In the genomic region with DNA sequence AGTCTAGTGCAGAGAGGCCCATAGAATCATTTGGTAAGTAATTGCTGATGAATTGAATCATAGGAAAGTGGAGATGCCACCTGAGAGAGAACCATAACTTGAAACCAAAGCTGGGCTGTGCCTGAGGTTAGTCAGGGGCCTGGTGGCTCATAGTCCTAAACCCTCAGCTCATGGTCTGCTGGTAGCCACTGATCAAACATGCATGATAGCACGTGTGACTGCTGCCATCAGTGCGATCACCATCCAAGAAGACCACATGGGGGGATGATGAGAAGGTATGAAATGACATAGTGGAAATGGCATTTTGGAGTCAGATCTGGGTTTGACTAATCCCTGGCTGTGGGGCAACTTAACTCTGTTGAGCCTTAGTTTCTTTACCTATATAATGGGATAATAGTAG, we compare ENCODE assay signal across 17 cellular contexts.
DNase-seq lines count a peak whose midpoint lies in the region; ATAC-seq, FAIRE-seq and TF ChIP-seq lines count a peak whose summit lies in the region.
"Had no signal": no experiment of that assay in that cellular context is flagged by ENCODE, and none has a peak within 500 bp of the region (broad histone marks: within the 10 kb centered on the region; RNA-seq: fewer than 3 reads in every experiment).

No MANE protein-coding gene starts in this region.

- no peaks in the 10 kb centered on the region for H3K36me3 Mint-ChIP-seq in astrocyte (ENCODE audit: low read depth, unreplicated experiment)
- H3K36me3 Mint-ChIP-seq in T-helper 2 cell treated with Interferon-gamma antibody and Interleukin-4, amounts not matched to agents 5 μg/mL and 100 μg/mL, for 36 hours (ENCODE audit: low read depth), result no peaks in the 10 kb centered on the region
- H3K36me3 Mint-ChIP-seq: activated naive CD8-positive, alpha-beta T cell treated with anti-CD3 and anti-CD28 coated beads, Interleukin-2, amount 10 ng/mL, durations not matched to agents 7 days and 5 days; natural killer cell treated with Interleukin-12 subunit alpha and Interleukin-12 subunit beta and Interleukin-15 and Interleukin-18, amount 100 ng/mL, for 72 hours had no signal

- H2BK5ac ChIP-seq in mesendoderm (ENCODE audit: low read length), result no peak overlapping the region

- TF ChIP-seq CTCF in left ventricle myocardium inferior (IDR thresholded peaks at IDR 0.05; ENCODE audit: borderline replicate concordance) (no peak), astrocyte (IDR thresholded peaks at IDR 0.05; ENCODE audit: insufficient read depth, low read depth, low read length) (no peak), transverse colon (IDR thresholded peaks at IDR 0.05) (no peak)

- peak overlapping the region; percentile 89 for H3K27ac ChIP-seq in left ventricle myocardium inferior (replicated peaks)
- H3K27ac ChIP-seq in astrocyte (ENCODE audit: low read depth, low read length), result peak overlapping the region; percentile 81
- no peak overlapping the region for H3K27ac ChIP-seq in mesendoderm (ENCODE audit: low read depth, low read length)
- H3K27ac ChIP-seq in transverse colon, result peak overlapping the region; percentile 66 to 82 (median 75)
- H3K27ac ChIP-seq: psoas muscle had no signal

- H3K4me3 ChIP-seq in left ventricle myocardium inferior, result no peak overlapping the region
- H3K4me3 ChIP-seq in astrocyte (ENCODE audit: insufficient read depth, low read depth, low read length), result no peak overlapping the region
- no peak overlapping the region for H3K4me3 ChIP-seq in mesendoderm (ENCODE audit: low read length)
- no peak overlapping the region for H3K4me3 ChIP-seq in transverse colon
- H3K4me3 ChIP-seq: psoas muscle had no signal

- no peak for TF ChIP-seq POLR2A in transverse colon (IDR thresholded peaks at IDR 0.05)

- H3K4ac ChIP-seq in mesendoderm (ENCODE audit: low read depth, low read length), result no peak overlapping the region

- H3K79me2 ChIP-seq in astrocyte (ENCODE audit: insufficient read depth, low read length) (no peaks in the 10 kb centered on the region), mesendoderm (ENCODE audit: control insufficient read depth, insufficient read depth, low read length) (no peaks in the 10 kb centered on the region)

- H3K27ac Mint-ChIP-seq in astrocyte (ENCODE audit: unreplicated experiment), result no peak overlapping the region
- no peak overlapping the region for H3K27ac Mint-ChIP-seq in T-helper 2 cell treated with Interferon-gamma antibody and Interleukin-4, amounts not matched to agents 5 μg/mL and 100 μg/mL, for 36 hours
- H3K27ac Mint-ChIP-seq: activated naive CD8-positive, alpha-beta T cell treated with anti-CD3 and anti-CD28 coated beads, Interleukin-2, amount 10 ng/mL, durations not matched to agents 7 days and 5 days; activated T-cell treated with anti-CD3 and anti-CD28 coated beads, Interleukin-2, amount 50 U/mL, for 24 hours; natural killer cell treated with Interleukin-12 subunit alpha and Interleukin-12 subunit beta and Interleukin-15 and Interleukin-18, amount 100 ng/mL, for 72 hours had no signal

- no peak overlapping the region for H4K8ac ChIP-seq in mesendoderm (ENCODE audit: low read depth, low read length)

- H3K56ac ChIP-seq in mesendoderm (ENCODE audit: low read length), result no peak overlapping the region

- H2AK5ac ChIP-seq in mesendoderm (ENCODE audit: low read length), result no peak overlapping the region

- peaks cover 24% of the 10 kb centered on the region for H3K27me3 Mint-ChIP-seq in astrocyte (ENCODE audit: low read depth, unreplicated experiment)
- H3K27me3 Mint-ChIP-seq in T-helper 2 cell treated with Interferon-gamma antibody and Interleukin-4, amounts not matched to agents 5 μg/mL and 100 μg/mL, for 36 hours (ENCODE audit: low read depth), result no peaks in the 10 kb centered on the region
- H3K27me3 Mint-ChIP-seq: activated naive CD8-positive, alpha-beta T cell treated with anti-CD3 and anti-CD28 coated beads, Interleukin-2, amount 10 ng/mL, durations not matched to agents 7 days and 5 days had no signal

- H3K27me3 ChIP-seq in left ventricle myocardium inferior (ENCODE audit: low read depth) (no peaks in the 10 kb centered on the region), astrocyte (ENCODE audit: insufficient read depth, low read length) (no peaks in the 10 kb centered on the region), mesendoderm (ENCODE audit: insufficient read depth, low read length, poor library complexity) (no peaks in the 10 kb centered on the region), transverse colon (no peaks in the 10 kb centered on the region)

- H3K4me1 Mint-ChIP-seq in astrocyte (ENCODE audit: low read depth, unreplicated experiment), result peaks cover 22% of the 10 kb centered on the region
- H3K4me1 Mint-ChIP-seq in T-helper 2 cell treated with Interferon-gamma antibody and Interleukin-4, amounts not matched to agents 5 μg/mL and 100 μg/mL, for 36 hours (ENCODE audit: low read depth), result peaks cover 2% of the 10 kb centered on the region
- H3K4me1 Mint-ChIP-seq: activated naive CD8-positive, alpha-beta T cell treated with anti-CD3 and anti-CD28 coated beads, Interleukin-2, amount 10 ng/mL, durations not matched to agents 7 days and 5 days had no signal

- H3K9me3 Mint-ChIP-seq in astrocyte (ENCODE audit: unreplicated experiment), result no peaks in the 10 kb centered on the region
- H3K9me3 Mint-ChIP-seq in T-helper 2 cell treated with Interferon-gamma antibody and Interleukin-4, amounts not matched to agents 5 μg/mL and 100 μg/mL, for 36 hours, result no peaks in the 10 kb centered on the region
- H3K9me3 Mint-ChIP-seq: activated naive CD8-positive, alpha-beta T cell treated with anti-CD3 and anti-CD28 coated beads, Interleukin-2, amount 10 ng/mL, durations not matched to agents 7 days and 5 days; activated T-cell treated with anti-CD3 and anti-CD28 coated beads, Interleukin-2, amount 50 U/mL, for 24 hours; H9; natural killer cell treated with Interleukin-12 subunit alpha and Interleukin-12 subunit beta and Interleukin-15 and Interleukin-18, amount 100 ng/mL, for 72 hours had no signal

- no peak overlapping the region for H3K4me3 Mint-ChIP-seq in astrocyte (ENCODE audit: unreplicated experiment)
- no peak overlapping the region for H3K4me3 Mint-ChIP-seq in T-helper 2 cell treated with Interferon-gamma antibody and Interleukin-4, amounts not matched to agents 5 μg/mL and 100 μg/mL, for 36 hours
- H3K4me3 Mint-ChIP-seq: activated naive CD8-positive, alpha-beta T cell treated with anti-CD3 and anti-CD28 coated beads, Interleukin-2, amount 10 ng/mL, durations not matched to agents 7 days and 5 days; activated T-cell treated with anti-CD3 and anti-CD28 coated beads, Interleukin-2, amount 50 U/mL, for 24 hours; H9; natural killer cell treated with Interleukin-12 subunit alpha and Interleukin-12 subunit beta and Interleukin-15 and Interleukin-18, amount 100 ng/mL, for 72 hours had no signal

- H4K5ac ChIP-seq in mesendoderm (ENCODE audit: low read length), result no peak overlapping the region

- H3K23ac ChIP-seq in mesendoderm (ENCODE audit: low read length), result no peak overlapping the region

- H2BK15ac ChIP-seq in mesendoderm (replicated peaks; ENCODE audit: low read depth), result no peak overlapping the region

- H3K9me3 ChIP-seq in left ventricle myocardium inferior (replicated peaks), result no peaks in the 10 kb centered on the region
- H3K9me3 ChIP-seq in astrocyte (ENCODE audit: insufficient read depth, low read depth, low read length), result no peaks in the 10 kb centered on the region
- H3K9me3 ChIP-seq in transverse colon, result no peaks in the 10 kb centered on the region
- H3K9me3 ChIP-seq: psoas muscle had no signal

- H3K4me2 ChIP-seq in astrocyte (ENCODE audit: low read length) (peak overlapping the region; percentile 67), mesendoderm (ENCODE audit: low read length) (no peak overlapping the region)

- no peak for FAIRE-seq in astrocyte (lab: Jason Lieb, UNC)
- FAIRE-seq: GM12892, HTR-8/SVneo had no signal

- H4K20me1 ChIP-seq in astrocyte (ENCODE audit: insufficient read depth, low read length), result no peaks in the 10 kb centered on the region

- peak overlapping the region; percentile 49 for H3K9ac ChIP-seq in astrocyte (ENCODE audit: low read length)
- H3K9ac ChIP-seq in mesendoderm (ENCODE audit: low read length), result no peak overlapping the region

- no CpG with 5 or more reads among the region's 2 CpGs for WGBS in mesendoderm (ENCODE audit: extremely low coverage, insufficient coverage, low lambda C conversion rate)
- WGBS in transverse colon (ENCODE audit: low coverage in 1 of 2), 2 donors, result 87% methylated on average over 2 of the region's 2 CpGs; no CpG with 5 or more reads in 1 of the 2 donors

- H3K79me1 ChIP-seq in mesendoderm (ENCODE audit: low read length), result no peaks in the 10 kb centered on the region

- intact Hi-C loops in left ventricle myocardium inferior (cut with micrococcal nuclease) (no loop called here), left cardiac atrium (cut with DNase I) (no loop called here), transverse colon (cut with DNase I; ENCODE audit: low total_unique reads) (no loop called here)

- DNase-seq in left ventricle myocardium inferior, result no peak
- no peak for DNase-seq in left cardiac atrium
- DNase-seq in astrocyte (ENCODE audit: low read depth), result peak; percentile 52
- peak; percentile 70 for DNase-seq in mesendoderm
- no peak for DNase-seq in transverse colon
- no peak for DNase-seq in T-helper 2 cell treated with Interferon-gamma antibody and Interleukin-4, amounts not matched to agents 5 μg/mL and 100 μg/mL, for 36 hours (ENCODE audit: low spot score)
- DNase-seq: activated CD4-positive, alpha-beta T cell treated with anti-CD3 and anti-CD28 coated beads for 48 hours; activated naive CD8-positive, alpha-beta T cell treated with anti-CD3 and anti-CD28 coated beads, Interleukin-2, amount 10 ng/mL, durations not matched to agents 7 days and 5 days; activated T-cell treated with anti-CD3 and anti-CD28 coated beads, Interleukin-2, amount 50 U/mL, for 24 hours; H9; NCI-H1694 treated with DMSO at 0.1 percent for 48 hours; psoas muscle had no signal

- in situ Hi-C loops in transverse colon (cut with MboI; ENCODE audit: low pct_ligation_motif_present in 1 of 4, low pct_unique_long_range_greater_than_20kb in 1 of 4, low sequenced_read_pairs in 3 of 4), result no loop called here

- no peak overlapping the region for H2AFZ ChIP-seq in astrocyte (ENCODE audit: low read depth, low read length)

- no peak for TF ChIP-seq EP300 in transverse colon (IDR thresholded peaks at IDR 0.05; ENCODE audit: low read depth)

- no peak overlapping the region for H2BK120ac ChIP-seq in mesendoderm (ENCODE audit: low read depth, low read length)

- H3K36me3 ChIP-seq in left ventricle myocardium inferior (no peaks in the 10 kb centered on the region), astrocyte (ENCODE audit: insufficient read depth, low read length) (no peaks in the 10 kb centered on the region), mesendoderm (ENCODE audit: control insufficient read depth, insufficient read depth, low read length) (no peaks in the 10 kb centered on the region), transverse colon (no peaks in the 10 kb centered on the region)

- no peak overlapping the region for H3K18ac ChIP-seq in mesendoderm (ENCODE audit: low read length)

- H3K4me1 ChIP-seq in left ventricle myocardium inferior (peaks cover 100% of the 10 kb centered on the region), astrocyte (ENCODE audit: insufficient read depth, low read length) (peaks cover 32% of the 10 kb centered on the region), mesendoderm (ENCODE audit: control insufficient read depth, low read depth, low read length) (peaks cover 5% of the 10 kb centered on the region), transverse colon (peaks cover 4 to 21% (median 7%) of the 10 kb centered on the region in 4 donors)
- H3K4me1 ChIP-seq: psoas muscle had no signal

- ATAC-seq in left cardiac atrium (no peak), HG03175 (IDR thresholded peaks at IDR 0.05; ENCODE audit: unreplicated experiment) (no peak), GM21529 (IDR thresholded peaks at IDR 0.05; ENCODE audit: unreplicated experiment) (no peak)
- ATAC-seq: natural killer cell treated with Interleukin-12 subunit alpha and Interleukin-12 subunit beta and Interleukin-15 and Interleukin-18, amount 100 ng/mL, for 72 hours; psoas muscle had no signal

Comparison
In these comparisons a context has a peak if more than half of its experiments do, and no peak if none do; other contexts are left out.
1. DNase-seq: peak in astrocyte (single experiment) and mesendoderm (single experiment); none in left ventricle myocardium inferior (single experiment), left cardiac atrium (single experiment), transverse colon (single experiment) and T-helper 2 cell treated with Interferon-gamma antibody and Interleukin-4, amounts not matched to agents 5 μg/mL and 100 μg/mL, for 36 hours (single experiment).